ENCODE assay signal across 8 cellular contexts in genomic region chr15:74545776-74546656, GRCh38. TPM values are rescaled to one million over a fixed set of nuclear protein-coding genes. Genes with fewer than 3 reads are reported as not detected.
A peak's percentile ranks its signal among the peaks of the same experiment; 100 is the strongest.
DNase-seq lines count a peak whose midpoint lies in the region; ATAC-seq and TF ChIP-seq lines count a peak whose summit lies in the region.

No MANE protein-coding gene starts in this region.

- peaks cover 2% of the 10 kb centered on the region for H3K27me3 Mint-ChIP-seq in activated CD4-positive, alpha-beta T cell treated with anti-CD3 and anti-CD28 coated beads for 36 hours
- H3K27me3 Mint-ChIP-seq in chondrocyte (ENCODE audit: low read depth), result peaks cover 24% of the 10 kb centered on the region

- peaks cover 17 to 50% of the 10 kb centered on the region in 2 donors for H3K4me1 ChIP-seq in left lung

- peak overlapping the region; percentile 44 for H3K27ac Mint-ChIP-seq in activated CD4-positive, alpha-beta T cell treated with anti-CD3 and anti-CD28 coated beads for 36 hours
- peak overlapping the region; percentile 72 for H3K27ac Mint-ChIP-seq in chondrocyte (ENCODE audit: unreplicated experiment)

- no peaks in the 10 kb centered on the region for H3K9me3 Mint-ChIP-seq in activated CD4-positive, alpha-beta T cell treated with anti-CD3 and anti-CD28 coated beads for 36 hours (ENCODE audit: low read depth)
- no peaks in the 10 kb centered on the region for H3K9me3 Mint-ChIP-seq in chondrocyte (ENCODE audit: low read depth)

- peaks cover 62% of the 10 kb centered on the region for H3K4me1 Mint-ChIP-seq in activated CD4-positive, alpha-beta T cell treated with anti-CD3 and anti-CD28 coated beads for 36 hours
- H3K4me1 Mint-ChIP-seq in chondrocyte (ENCODE audit: low read depth), result peaks cover 31% of the 10 kb centered on the region

- CTCF ChIA-PET in AG04450 (lab: Charles Lee), result interaction anchor here (1.1 to 1.7 kb wide), 3 partner anchors 89 to 164 kb away, joined by 3 to 6 read pairs (median 3); no protein-coding TSS in a partner anchor
- CTCF ChIA-PET in activated CD4-positive, alpha-beta T cell treated with anti-CD3 and anti-CD28 coated beads for 36 hours (lab: Charles Lee), result interaction anchor here (0.6 to 1.9 kb wide), 14 partner anchors 11 to 242 kb away, joined by 3 to 13 read pairs (median 4); partner anchors contain the start of genes CLK3 and UBL7

- peak; percentile 99 for DNase-seq in AG04450 (ENCODE audit: low read depth, low spot score)
- peak; percentile 89 to 96 for DNase-seq in NCI-H446 (lab: John Stamatoyannopoulos, UW)
- peak; percentile 98 for DNase-seq in activated CD4-positive, alpha-beta T cell treated with anti-CD3 and anti-CD28 coated beads for 36 hours
- peak; percentile 99 for DNase-seq in chondrocyte (ENCODE audit: low spot score)
- DNase-seq in left lung, result peak; percentile 97 to 98
- DNase-seq in stimulated activated CD4-positive, alpha-beta T cell treated with anti-CD3 and anti-CD28 coated beads, Interleukin-4, amount 100 ng/mL, for 1 hour, result peak; percentile 94

- intact Hi-C loops in activated CD4-positive, alpha-beta T cell treated with anti-CD3 and anti-CD28 coated beads for 36 hours (cut with DNase I, micrococcal nuclease), result loop anchor here (1.0 to 10.0 kb wide), 7 partner anchors 52 to 1079 kb away; partner anchors contain the start of genes SEMA7A (in 2 of the 2), CLK3 (in 1 of the 2), COX5A (in 1 of the 2) and SNUPN (in 1 of the 2)
- intact Hi-C loops in left lung (cut with DNase I), result loop anchor here in 1 of 2 donors (10.0 kb wide), 1 partner anchor 69 kb away; the partner anchor contains the start of gene CLK3

- POLR2A ChIA-PET in AG04450 (lab: Yijun Ruan, JAX), result interaction anchor here (0.5 to 1.9 kb wide), 6 partner anchors 16 to 71 kb away, joined by 3 to 11 read pairs (median 4); partner anchors contain the start of gene CLK3
- POLR2A ChIA-PET in activated CD4-positive, alpha-beta T cell treated with anti-CD3 and anti-CD28 coated beads for 36 hours (lab: Charles Lee), result interaction anchor here (0.7 to 2.0 kb wide), 3 partner anchors 52 to 908 kb away, joined by 3 to 8 read pairs (median 4); partner anchors contain the start of gene UBL7

- H3K36me3 ChIP-seq in left lung, result peaks cover 0 to 31% of the 10 kb centered on the region in 2 donors

- no peak for TF ChIP-seq CTCF in AG04450 (IDR thresholded peaks at IDR 0.05; ENCODE audit: low read depth, low read length)
- peak; percentile 27 for TF ChIP-seq CTCF in chondrocyte (IDR thresholded peaks at IDR 0.05)
- no peak for TF ChIP-seq CTCF in left lung (IDR thresholded peaks at IDR 0.05)

- no peak overlapping the region for H3K4me3 ChIP-seq in AG04450 (ENCODE audit: low read depth, low read length)
- H3K4me3 ChIP-seq in left lung, result no peak overlapping the region

- ATAC-seq in GM19025 (IDR thresholded peaks at IDR 0.05; ENCODE audit: low read depth, unreplicated experiment) (peak; percentile 61), HG03354 (IDR thresholded peaks at IDR 0.05; ENCODE audit: poor library complexity, severe bottlenecking, unreplicated experiment) (peak; percentile 57), left lung (peak; percentile 88)
- peak; percentile 72 for ATAC-seq in activated CD4-positive, alpha-beta T cell treated with anti-CD3 and anti-CD28 coated beads for 36 hours

- H3K27ac ChIP-seq in AG04450 (ENCODE audit: low read depth, low read length), result no peak overlapping the region
- H3K27ac ChIP-seq in left lung, result no peak overlapping the region

- peak overlapping the region; percentile 29 for H3K4me3 Mint-ChIP-seq in activated CD4-positive, alpha-beta T cell treated with anti-CD3 and anti-CD28 coated beads for 36 hours
- H3K4me3 Mint-ChIP-seq in chondrocyte (ENCODE audit: unreplicated experiment), result no peak overlapping the region

- H3K27me3 ChIP-seq in AG04450 (ENCODE audit: control insufficient read depth, insufficient read depth, low read length) (no peaks in the 10 kb centered on the region), left lung (no peaks in the 10 kb centered on the region)

- H3K9me3 ChIP-seq in AG04450 (ENCODE audit: control insufficient read depth, insufficient read depth, low read length), result no peaks in the 10 kb centered on the region; the same call in 1 of the 2 replicates
- no peaks in the 10 kb centered on the region for H3K9me3 ChIP-seq in left lung

- peaks cover 49% of the 10 kb centered on the region for H3K36me3 Mint-ChIP-seq in activated CD4-positive, alpha-beta T cell treated with anti-CD3 and anti-CD28 coated beads for 36 hours (ENCODE audit: low read depth)
- peaks cover 10% of the 10 kb centered on the region for H3K36me3 Mint-ChIP-seq in chondrocyte (ENCODE audit: low read depth)

RNA-seq across cellular contexts. Expression of gene ARID3B, which starts 5.0 kb away (rescaled TPM):
- 1.6 and 2.4 TPM in 2 replicates for polyA plus RNA-seq in AG04450 (2011; rRNA removed)
- polyA minus RNA-seq in AG04450 (2011; rRNA and poly(A)+ RNA removed), result 4.2 and 5.8 TPM in 2 replicates
- 10 to 100 TPM; 23.9 to 25.4 TPM for total RNA-seq in activated CD4-positive, alpha-beta T cell treated with anti-CD3 and anti-CD28 coated beads for 36 hours
- 1.8 to 2.6 TPM (median 2.5 TPM) in 3 replicates for total RNA-seq in chondrocyte
- 10 to 100 TPM in 1 of 2 donors, 1 to 10 TPM in 1; 5.8 to 12.1 TPM for total RNA-seq in left lung
